Comparison of ENCODE assay signal across 17 cellular contexts in genomic region chr1:62487956-62488355, GRCh38. TPM values are rescaled to one million over a fixed set of nuclear protein-coding genes. Genes with fewer than 3 reads are reported as not detected.
DNase-seq lines count a peak whose midpoint lies in the region; TF ChIP-seq lines count a peak whose summit lies in the region.
"Had no signal": no experiment of that assay in that cellular context is flagged by ENCODE, and none has a peak within 500 bp of the region (broad histone marks: within the 10 kb centered on the region; RNA-seq: fewer than 3 reads in every experiment).

No MANE protein-coding gene starts in this region.

- H3K9me3 ChIP-seq in HUES48 (ENCODE audit: control insufficient read depth, insufficient read depth, low read length) (no peaks in the 10 kb centered on the region), iPS-18a (ENCODE audit: control insufficient read depth, low read depth, low read length) (no peaks in the 10 kb centered on the region)
- H3K9me3 ChIP-seq: HAP-1 had no signal

- peaks cover 7% of the 10 kb centered on the region; the same call in 1 of the 2 replicates for H3K4me1 ChIP-seq in HUES48 (ENCODE audit: control insufficient read depth, insufficient read depth, low read length)
- peaks cover 17% of the 10 kb centered on the region for H3K4me1 ChIP-seq in iPS-18a (ENCODE audit: control insufficient read depth, low read depth, low read length)
- no peaks in the 10 kb centered on the region for H3K4me1 ChIP-seq in mesendoderm (ENCODE audit: control insufficient read depth, low read depth, low read length)
- H3K4me1 ChIP-seq: HAP-1 had no signal

- no peak overlapping the region for H2AK5ac ChIP-seq in mesendoderm (ENCODE audit: low read length)

- no peak for TF ChIP-seq CTCF in foreskin fibroblast (IDR thresholded peaks at IDR 0.05; ENCODE audit: low read depth, low read length)

- H3K4me3 ChIP-seq in HUES48 (ENCODE audit: low read depth, low read length): no peak overlapping the region
- H3K4me3 ChIP-seq in iPS-18a (ENCODE audit: low read length): peak overlapping the region; percentile 22
- no peak overlapping the region for H3K4me3 ChIP-seq in mesendoderm (ENCODE audit: low read length)
- no peak overlapping the region for H3K4me3 ChIP-seq in foreskin fibroblast (ENCODE audit: low read depth in 1 of 2, low read length in 2 of 2)
- H3K4me3 ChIP-seq: HAP-1 had no signal

- WGBS in mesendoderm (ENCODE audit: extremely low coverage, insufficient coverage, low lambda C conversion rate): no CpG with 5 or more reads among the region's 2 CpGs

- no peak overlapping the region for H3K4me2 ChIP-seq in mesendoderm (ENCODE audit: low read length)

- H3K27me3 ChIP-seq in HUES48 (ENCODE audit: control insufficient read depth, insufficient read depth, low read length): no peaks in the 10 kb centered on the region
- no peaks in the 10 kb centered on the region for H3K27me3 ChIP-seq in iPS-18a (ENCODE audit: control insufficient read depth, insufficient read depth, low read length)
- H3K27me3 ChIP-seq in mesendoderm (ENCODE audit: insufficient read depth, low read length, poor library complexity): no peaks in the 10 kb centered on the region

- 0 out of 2 replicates have a peak, but pooled peaks cover 4% of the 10 kb centered on the region for H3K36me3 ChIP-seq in HUES48 (ENCODE audit: control insufficient read depth, insufficient read depth, low read length)
- H3K36me3 ChIP-seq in iPS-18a (ENCODE audit: control insufficient read depth, low read depth, low read length): peaks cover 2% of the 10 kb centered on the region
- H3K36me3 ChIP-seq in mesendoderm (ENCODE audit: control insufficient read depth, insufficient read depth, low read length): no peaks in the 10 kb centered on the region
- H3K36me3 ChIP-seq: HAP-1 had no signal

- DNase-seq in mesendoderm (peak; percentile 31), foreskin fibroblast (no peak), NCI-H2196 treated with DMSO at 0.1 percent for 48 hours (lab: John Stamatoyannopoulos, UW; ENCODE audit: unreplicated experiment) (no peak), KG1 (lab: John Stamatoyannopoulos, UW) (no peak), NCI-H526 (lab: John Stamatoyannopoulos, UW) (no peak)
- DNase-seq: C1 segment of cervical spinal cord; Calu3; CD4-positive, alpha-beta memory T cell; COR-L47; DMS53; DMS79 treated with DMSO at 0.1 percent for 48 hours; GF-D8; GOT3; HFFc6 had no signal

- H3K56ac ChIP-seq in mesendoderm (ENCODE audit: low read length): no peak overlapping the region

- no peak overlapping the region for H3K18ac ChIP-seq in mesendoderm (ENCODE audit: low read length)

- H3K9ac ChIP-seq in HUES48 (ENCODE audit: low read depth, low read length): no peak overlapping the region
- no peak overlapping the region for H3K9ac ChIP-seq in iPS-18a (ENCODE audit: low read length)
- H3K9ac ChIP-seq in mesendoderm (ENCODE audit: low read length): no peak overlapping the region

- no peak overlapping the region for H2BK5ac ChIP-seq in mesendoderm (ENCODE audit: low read length)

- H4K5ac ChIP-seq in mesendoderm (ENCODE audit: low read length): no peak overlapping the region

- no peaks in the 10 kb centered on the region for H3K79me2 ChIP-seq in mesendoderm (ENCODE audit: control insufficient read depth, insufficient read depth, low read length)

- no peak overlapping the region for H3K23ac ChIP-seq in mesendoderm (ENCODE audit: low read length)

- H4K8ac ChIP-seq in mesendoderm (ENCODE audit: low read depth, low read length): no peak overlapping the region

- no peak overlapping the region for H2BK15ac ChIP-seq in mesendoderm (replicated peaks; ENCODE audit: low read depth)

- no peak overlapping the region for H2BK120ac ChIP-seq in mesendoderm (ENCODE audit: low read depth, low read length)

- H3K4ac ChIP-seq in mesendoderm (ENCODE audit: low read depth, low read length): no peak overlapping the region

- H3K79me1 ChIP-seq in mesendoderm (ENCODE audit: low read length): no peaks in the 10 kb centered on the region

- H3K27ac ChIP-seq in HUES48 (ENCODE audit: low read depth, low read length) (peak overlapping the region; percentile 70), iPS-18a (ENCODE audit: low read length) (peak overlapping the region; percentile 13), mesendoderm (ENCODE audit: low read depth, low read length) (no peak overlapping the region)

RNA-seq across cellular contexts. Expression of gene USP1, which starts 51.1 kb away (rescaled TPM):
- 52.7 TPM for polyA plus RNA-seq in mesendoderm (2013, experiment 1 of 2)
- 52.5 TPM for polyA plus RNA-seq in mesendoderm (2013, experiment 2 of 2)
